Comparison of ENCODE assay signal across 33 cellular contexts in the genomic region with DNA sequence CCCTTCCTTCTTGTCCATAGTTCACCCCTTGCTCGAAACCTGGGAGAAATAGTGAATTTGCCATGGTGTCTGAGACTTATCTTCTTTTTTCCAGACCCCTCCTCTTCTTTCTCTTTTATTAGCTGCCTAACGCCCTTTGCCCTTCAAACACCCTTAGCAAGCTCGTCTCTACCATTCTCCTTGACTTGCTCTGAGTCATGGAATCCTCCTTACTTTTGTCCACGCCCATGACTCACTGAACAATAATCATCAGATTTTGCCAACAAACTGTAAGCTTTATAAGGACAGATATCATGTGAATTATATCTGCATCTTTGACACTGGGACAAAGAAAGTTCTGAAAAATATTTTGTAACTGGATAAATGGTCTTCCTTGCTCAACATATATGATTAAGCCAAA.
"Had no signal": no experiment of that assay in that cellular context is flagged by ENCODE, and none has a peak within 500 bp of the region (broad histone marks: within the 10 kb centered on the region; RNA-seq: fewer than 3 reads in every experiment).

No MANE protein-coding gene starts in this region.

- H3K27me3 ChIP-seq: ascending aorta, brain microvascular endothelial cell, esophagus squamous epithelium, gastrocnemius medialis, hepatocyte, neutrophil, ovary, uterus had no signal

- ATAC-seq: gastrocnemius medialis; left cardiac atrium; left ventricle myocardium superior; sciatic nerve; stimulated activated naive CD8-positive, alpha-beta T cell treated with anti-CD3 and anti-CD28 coated beads, Interleukin-15, Interleukin-2, amounts not matched to agents 100 U/mL and 50 U/mL, for 24 hours; T-helper 17 cell; WTC11 had no signal

- H3K4me1 ChIP-seq: ascending aorta, esophagus squamous epithelium, gastrocnemius medialis, uterus had no signal

- H3K27ac ChIP-seq: ascending aorta, brain microvascular endothelial cell, epithelial cell of prostate, esophagus squamous epithelium, gastrocnemius medialis, hepatocyte, neutrophil, ovary, skin epidermis, thoracic aorta, uterus had no signal

- H3K36me3 ChIP-seq: ascending aorta, brain microvascular endothelial cell, esophagus squamous epithelium, gastrocnemius medialis, neutrophil, ovary, thoracic aorta, uterus had no signal

- H3K4me3 ChIP-seq: ascending aorta, esophagus squamous epithelium, gastrocnemius medialis, hepatocyte, ovary, skin epidermis, thoracic aorta, uterus had no signal

- H3K9me3 ChIP-seq: ascending aorta, gastrocnemius medialis, neutrophil, thoracic aorta, uterus had no signal

- DNase-seq: activated CD4-positive, alpha-beta memory T cell treated with anti-CD3 and anti-CD28 coated beads, Interleukin-2, amount 10 ng/mL, durations not matched to agents 7 days and 5 days; activated CD4-positive, alpha-beta T cell treated with anti-CD3 and anti-CD28 coated beads for 1 hour; activated CD4-positive, alpha-beta T cell treated with anti-CD3 and anti-CD28 coated beads, Interleukin-2, amount 10 ng/mL, durations not matched to agents 7 days and 5 days; activated CD8-positive, alpha-beta memory T cell treated with anti-CD3 and anti-CD28 coated beads, Interleukin-2, amount 50 U/mL, for 48 hours; activated gamma-delta T cell; activated naive CD4-positive, alpha-beta T cell treated with anti-CD3 and anti-CD28 coated beads, Interleukin-2, amount 10 ng/mL, durations not matched to agents 7 days and 5 days; activated naive CD8-positive, alpha-beta T cell treated with anti-CD3 and anti-CD28 coated beads, Interleukin-2, amount 10 ng/mL, durations not matched to agents 7 days and 5 days; activated T-cell treated with anti-CD3 and anti-CD28 coated beads, Interleukin-2, amount 50 U/mL, for 24 hours; brain microvascular endothelial cell; central memory CD4-positive, alpha-beta T cell; effector CD4-positive, alpha-beta T cell; esophagus squamous epithelium; gastrocnemius medialis; left cardiac atrium; left ventricle myocardium superior; naive B cell; nephron progenitor cell; ovary; stimulated activated CD4-positive, alpha-beta T cell treated with anti-CD3 and anti-CD28 coated beads, Interleukin-12 subunit alpha, Interleukin-12 subunit beta, amount 100 ng/mL, for 4 hours; stimulated activated CD4-positive, alpha-beta T cell treated with anti-CD3 and anti-CD28 coated beads, Interleukin-4, amount 100 ng/mL, for 1 hour; stimulated activated naive CD8-positive, alpha-beta T cell treated with anti-CD3 and anti-CD28 coated beads, Interleukin-15, Interleukin-2, amounts not matched to agents 100 U/mL and 50 U/mL, for 24 hours; T-helper 17 cell; T1000; trophoblast cell; uterus had no signal
